In genomic region chr4:36039031-36039430, GRCh38 we compare ENCODE assay signal across 20 cellular contexts.
DNase-seq lines count a peak whose midpoint lies in the region; ATAC-seq and TF ChIP-seq lines count a peak whose summit lies in the region.
"Had no signal": no experiment of that assay in that cellular context is flagged by ENCODE, and none has a peak within 500 bp of the region (broad histone marks: within the 10 kb centered on the region; RNA-seq: fewer than 3 reads in every experiment).

No MANE protein-coding gene starts in this region.

- H3K4me2 ChIP-seq in OCI-LY7 (ENCODE audit: low read length): no peak overlapping the region
- H3K4me2 ChIP-seq: neural progenitor cell had no signal

- no peaks in the 10 kb centered on the region for H3K27me3 ChIP-seq in GM06990 (replicated peaks; ENCODE audit: control insufficient read depth, insufficient read depth, low read length)
- H3K27me3 ChIP-seq in sigmoid colon: no peaks in the 10 kb centered on the region
- H3K27me3 ChIP-seq in heart left ventricle: no peaks in the 10 kb centered on the region
- H3K27me3 ChIP-seq: neural progenitor cell, right lobe of liver, upper lobe of left lung had no signal

- H3K36me3 ChIP-seq in GM06990 (ENCODE audit: control insufficient read depth, insufficient read depth, low read length) (no peaks in the 10 kb centered on the region), OCI-LY7 (ENCODE audit: insufficient read depth, low read length) (no peaks in the 10 kb centered on the region), sigmoid colon (no peaks in the 10 kb centered on the region), heart left ventricle (no peaks in the 10 kb centered on the region)
- H3K36me3 ChIP-seq: neural progenitor cell, right lobe of liver, upper lobe of left lung had no signal

- H3K4me1 ChIP-seq in OCI-LY7 (ENCODE audit: insufficient read depth, low read length, poor library complexity, severe bottlenecking): no peaks in the 10 kb centered on the region
- no peaks in the 10 kb centered on the region for H3K4me1 ChIP-seq in sigmoid colon
- no peaks in the 10 kb centered on the region for H3K4me1 ChIP-seq in heart left ventricle
- H3K4me1 ChIP-seq: neural progenitor cell, upper lobe of left lung had no signal

- H3K79me2 ChIP-seq in OCI-LY7 (ENCODE audit: insufficient read depth, low read depth, low read length): no peaks in the 10 kb centered on the region

- intact Hi-C loops in OCI-LY7 (cut with micrococcal nuclease; ENCODE audit: unreplicated experiment): no loop called here
- intact Hi-C loops in sigmoid colon (cut with DNase I): no loop called here
- intact Hi-C loops in heart left ventricle (cut with DNase I): no loop called here

- CTCF ChIA-PET in OCI-LY7 (lab: Charles Lee; ENCODE audit: unreplicated experiment): no interaction called here

- H3K4me3 ChIP-seq in GM06990 (replicated peaks; ENCODE audit: low read depth, low read length) (no peak overlapping the region), OCI-LY7 (ENCODE audit: low read depth, low read length, poor library complexity, severe bottlenecking) (no peak overlapping the region), sigmoid colon (no peak overlapping the region), heart left ventricle (no peak overlapping the region)
- no peak overlapping the region for H3K4me3 ChIP-seq in Jurkat, Clone E6-1 (ENCODE audit: low read length)
- H3K4me3 ChIP-seq: neural progenitor cell, right lobe of liver, upper lobe of left lung had no signal

- POLR2A ChIA-PET in OCI-LY7 (lab: Charles Lee): no interaction called here

- DNase-seq in GM06990 (ENCODE audit: extremely low read depth, insufficient read length) (peak; percentile 11), OCI-LY7 (ENCODE audit: low spot score) (peak; percentile 9), kidney tubule cell (ENCODE audit: low spot score) (peak; percentile 19), sigmoid colon (no peak), superior temporal gyrus (ENCODE audit: extremely low spot score) (no peak), heart left ventricle (no peak)
- DNase-seq in Jurkat, Clone E6-1 (ENCODE audit: low read depth, low spot score): peak; percentile 32
- DNase-seq: activated CD4-positive, alpha-beta T cell treated with anti-CD3 and anti-CD28 coated beads for 48 hours; activated naive CD4-positive, alpha-beta T cell treated with Interleukin-2 at 50 U/mL for 16 hours; activated T-cell treated with anti-CD3 and anti-CD28 coated beads, Interleukin-2, amount 50 U/mL, for 4 hours; CD4-positive, alpha-beta T cell; kidney glomerular epithelial cell; NCI-H2171; NCI-H526; OCI-M1; right lobe of liver; stimulated activated CD4-positive, alpha-beta T cell treated with anti-CD3 and anti-CD28 coated beads, Interleukin-15, amount 100 ng/mL, for 24 hours; upper lobe of left lung had no signal

- TF ChIP-seq CTCF in GM06990 (IDR thresholded peaks at IDR 0.05; ENCODE audit: insufficient read depth, low read length, poor library complexity, severe bottlenecking) (no peak), OCI-LY7 (conservative IDR thresholded peaks at IDR 0.05; ENCODE audit: low read length) (no peak), sigmoid colon (IDR thresholded peaks at IDR 0.05) (no peak), heart left ventricle (IDR thresholded peaks at IDR 0.05) (no peak)

- ATAC-seq in heart left ventricle (no peak), GM21825 (IDR thresholded peaks at IDR 0.05; ENCODE audit: unreplicated experiment) (no peak)
- ATAC-seq: activated T-cell treated with anti-CD3 and anti-CD28 coated beads, Interleukin-2, amount 50 U/mL, for 4 hours; right lobe of liver had no signal

- WGBS in sigmoid colon, 2 donors: 25 to 41% methylated on average over 2 of the region's 2 CpGs
- 50 to 65% (median 60%) methylated on average over 2 of the region's 2 CpGs for WGBS in heart left ventricle, 4 donors

- no TSS peak for BruUV-seq in OCI-LY7 (replicated peaks; lab: Mats Ljungman, UMichigan)

- H2AFZ ChIP-seq in OCI-LY7 (ENCODE audit: low read length): no peak overlapping the region
- H2AFZ ChIP-seq: neural progenitor cell had no signal

- TF ChIP-seq POLR2A in sigmoid colon (IDR thresholded peaks at IDR 0.05) (no peak), heart left ventricle (IDR thresholded peaks at IDR 0.05) (no peak)

- TF ChIP-seq EP300 in sigmoid colon (IDR thresholded peaks at IDR 0.05): no peak

- no peaks in the 10 kb centered on the region for H3K9me3 ChIP-seq in OCI-LY7 (ENCODE audit: low read length)
- no peaks in the 10 kb centered on the region for H3K9me3 ChIP-seq in sigmoid colon
- no peaks in the 10 kb centered on the region for H3K9me3 ChIP-seq in heart left ventricle
- H3K9me3 ChIP-seq: right lobe of liver, upper lobe of left lung had no signal

- no peak overlapping the region for H3K27ac ChIP-seq in OCI-LY7 (ENCODE audit: low read depth, low read length, poor library complexity, severe bottlenecking)
- no peak overlapping the region for H3K27ac ChIP-seq in sigmoid colon
- no peak overlapping the region for H3K27ac ChIP-seq in heart left ventricle
- H3K27ac ChIP-seq: neural progenitor cell, right lobe of liver, upper lobe of left lung had no signal

- H3K9me2 ChIP-seq in OCI-LY7 (ENCODE audit: insufficient read depth, low read length): no peaks in the 10 kb centered on the region

- H4K20me1 ChIP-seq in OCI-LY7 (ENCODE audit: insufficient read depth, low read length): no peaks in the 10 kb centered on the region

Comparison
In these comparisons a context has a peak if more than half of its experiments do, and no peak if none do; other contexts are left out.
1. DNase-seq: peak in GM06990 (single experiment), Jurkat, Clone E6-1 (single experiment), OCI-LY7 (single experiment) and kidney tubule cell (single experiment); none in sigmoid colon (single experiment), superior temporal gyrus (single experiment) and heart left ventricle (0 of 5).